In the genomic region with DNA sequence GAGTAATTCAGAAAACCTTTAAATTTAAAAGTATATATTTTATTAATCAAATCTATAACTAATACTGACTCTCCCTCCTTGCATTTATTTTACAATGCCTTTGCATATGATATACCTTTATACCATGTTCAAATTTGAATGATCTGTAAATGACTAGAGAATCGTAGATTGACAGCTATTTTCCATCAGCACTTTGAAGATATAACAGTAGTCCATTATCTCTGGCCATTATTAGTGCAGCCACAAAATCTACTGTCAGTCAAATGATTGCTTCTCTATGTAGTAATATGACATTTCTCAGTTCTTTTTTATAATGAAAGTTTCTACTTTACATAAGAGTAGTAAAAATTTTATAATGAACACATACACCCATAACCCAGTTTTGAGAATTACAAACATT, we compare ENCODE assay signal across 8 cellular contexts.
"Had no signal": no experiment of that assay in that cellular context is flagged by ENCODE, and none has a peak within 500 bp of the region (broad histone marks: within the 10 kb centered on the region; RNA-seq: fewer than 3 reads in every experiment).

No MANE protein-coding gene starts in this region.

- H3K4me1 Mint-ChIP-seq: IgD-negative memory B cell had no signal

- DNase-seq: IMR-90, KBM-7, KG1 had no signal

- H3K4me3 ChIP-seq: K562 had no signal

- H3K27ac Mint-ChIP-seq: IgD-negative memory B cell had no signal

- H3K27ac ChIP-seq: HL-60 had no signal

- H3K36me3 Mint-ChIP-seq: IgD-negative memory B cell had no signal

- ATAC-seq: HepG2, K562 had no signal

- H3K27me3 Mint-ChIP-seq: IgD-negative memory B cell had no signal

- FAIRE-seq: HepG2, HTR-8/SVneo, K562 had no signal

- H3K4me3 Mint-ChIP-seq: IgD-negative memory B cell had no signal
